ENCODE assay signal across 1 cellular context in genomic region chr7:105519353-105519752, GRCh38.
TF ChIP-seq lines count a peak whose summit lies in the region.

No MANE protein-coding gene starts in this region.

TF ChIP-seq in GM23338, 12 proteins besides CTCF, POLR2A, EP300 and RAD21 (continued from another document):
- TF ChIP-seq REST (IDR thresholded peaks at IDR 0.05; ENCODE audit: unreplicated experiment) (no peak), STAT1 (IDR thresholded peaks at IDR 0.05; ENCODE audit: unreplicated experiment) (no peak), CREB1 (CRISPR knock-in tag; IDR thresholded peaks at IDR 0.05; ENCODE audit: low read depth) (no peak), EZH2phosphoT487 (IDR thresholded peaks at IDR 0.05; ENCODE audit: unreplicated experiment) (no peak), ZNF462 (CRISPR knock-in tag; IDR thresholded peaks at IDR 0.05) (no peak)
